8 cellular contexts compared by ENCODE assay signal in genomic region chr6:105484238-105485161, GRCh38.
DNase-seq lines count a peak whose midpoint lies in the region; ATAC-seq and TF ChIP-seq lines count a peak whose summit lies in the region.

No MANE protein-coding gene starts in this region.

- peak; percentile 74 for ATAC-seq in mucosa of descending colon

- DNase-seq in A172 (ENCODE audit: low spot score) (peak; percentile 48), GM10248 (ENCODE audit: extremely low spot score) (peak; percentile 22), Peyer's patch (no peak), dermis blood vessel endothelial cell (peak; percentile 68), mucosa of descending colon (peak in 1 of 3 donors; percentile 9)
- DNase-seq in stimulated activated CD4-positive, alpha-beta T cell treated with anti-CD3 and anti-CD28 coated beads, Interleukin-12 subunit alpha, Interleukin-12 subunit beta, amount 100 ng/mL, for 4 hours = no peak
- DNase-seq in activated CD8-positive, alpha-beta memory T cell treated with anti-CD3 and anti-CD28 coated beads, Interleukin-2, amount 50 U/mL, for 4 hours = no peak

- TF ChIP-seq RAD21 in Ishikawa (IDR thresholded peaks at IDR 0.05; ENCODE audit: low read depth) = peak; percentile 88

- intact Hi-C loops in mucosa of descending colon (cut with DNase I, micrococcal nuclease) = loop anchor here in 1 of 2 donors (5.0 kb wide), 1 partner anchor 603 kb away; the partner anchor contains the start of gene PRDM1

- H3K4me3 ChIP-seq in Peyer's patch (no peak overlapping the region), mucosa of descending colon (no peak overlapping the region)

- H3K4me1 ChIP-seq in Peyer's patch (peaks cover 0 to 6% (median 2%) of the 10 kb centered on the region in 4 donors), mucosa of descending colon (ENCODE audit: low read depth) (no peaks in the 10 kb centered on the region)

- TF ChIP-seq POLR2A in Peyer's patch (IDR thresholded peaks at IDR 0.05) = no peak

- CTCF ChIA-PET in GM10248 (lab: Yijun Ruan, JAX) = interaction anchor here (0.6 to 2.6 kb wide), 24 partner anchors 11 to 855 kb away, joined by 3 to 9 read pairs (median 3); no protein-coding TSS in a partner anchor

- H3K9me3 ChIP-seq in Peyer's patch (no peaks in the 10 kb centered on the region), mucosa of descending colon (no peaks in the 10 kb centered on the region)

- no peak overlapping the region for H3K27ac ChIP-seq in Peyer's patch

- H3K27me3 ChIP-seq in Peyer's patch = no peaks in the 10 kb centered on the region

- TF ChIP-seq CTCF in GM10248 (IDR thresholded peaks at IDR 0.05; ENCODE audit: control extremely low read depth, extremely low read depth, low read depth, missing control alignments) (peak; percentile 65), Peyer's patch (IDR thresholded peaks at IDR 0.05) (peak in 5 of 6 experiments; percentile 81 to 95 (median 94)), mucosa of descending colon (IDR thresholded peaks at IDR 0.05) (peak; percentile 56)

- no peak for TF ChIP-seq EP300 in Ishikawa (IDR thresholded peaks at IDR 0.05; ENCODE audit: borderline replicate concordance)

- no peaks in the 10 kb centered on the region for H3K36me3 ChIP-seq in Peyer's patch
- no peaks in the 10 kb centered on the region for H3K36me3 ChIP-seq in mucosa of descending colon (ENCODE audit: low read depth)

- POLR2A ChIA-PET in GM10248 (lab: Yijun Ruan, JAX) = interaction anchor here (0.7 kb wide), 1 partner anchor 8 kb away, joined by 3 read pairs; no protein-coding TSS in a partner anchor

TF ChIP-seq in Ishikawa, 13 proteins besides CTCF, POLR2A, EP300 and RAD21:
- TF ChIP-seq CREB1 (IDR thresholded peaks at IDR 0.05; ENCODE audit: low read depth) (no peak), FOXM1 (IDR thresholded peaks at IDR 0.05; ENCODE audit: borderline replicate concordance, low read depth) (no peak), TEAD4 (IDR thresholded peaks at IDR 0.05) (no peak), NFIC (IDR thresholded peaks at IDR 0.05) (no peak), REST (IDR thresholded peaks at IDR 0.05; ENCODE audit: low read depth) (no peak), CEBPB (IDR thresholded peaks at IDR 0.05) (no peak), USF1 (IDR thresholded peaks at IDR 0.05) (no peak), TCF12 (IDR thresholded peaks at IDR 0.05; ENCODE audit: low read depth) (no peak), MAX (IDR thresholded peaks at IDR 0.05) (no peak), YY1 (IDR thresholded peaks at IDR 0.05; ENCODE audit: low read depth) (no peak), ZBTB7A (IDR thresholded peaks at IDR 0.05; ENCODE audit: low read depth) (no peak), TAF1 (IDR thresholded peaks at IDR 0.05; ENCODE audit: low read depth) (no peak), EGR1 (IDR thresholded peaks at IDR 0.05) (no peak)

Comparison
In these comparisons a context has a peak if more than half of its experiments do, and no peak if none do; other contexts are left out.
1. DNase-seq: peak in A172 (single experiment), GM10248 (single experiment) and dermis blood vessel endothelial cell (single experiment); none in Peyer's patch (0 of 3), stimulated activated CD4-positive, alpha-beta T cell treated with anti-CD3 and anti-CD28 coated beads, Interleukin-12 subunit alpha, Interleukin-12 subunit beta, amount 100 ng/mL, for 4 hours (single experiment) and activated CD8-positive, alpha-beta memory T cell treated with anti-CD3 and anti-CD28 coated beads, Interleukin-2, amount 50 U/mL, for 4 hours (single experiment).
2. Peak in every context shown above with its lines, with median percentiles within 50 percentile points of each other: CTCF ChIP-seq.